Comparison of ENCODE assay signal across 8 cellular contexts in the genomic region with DNA sequence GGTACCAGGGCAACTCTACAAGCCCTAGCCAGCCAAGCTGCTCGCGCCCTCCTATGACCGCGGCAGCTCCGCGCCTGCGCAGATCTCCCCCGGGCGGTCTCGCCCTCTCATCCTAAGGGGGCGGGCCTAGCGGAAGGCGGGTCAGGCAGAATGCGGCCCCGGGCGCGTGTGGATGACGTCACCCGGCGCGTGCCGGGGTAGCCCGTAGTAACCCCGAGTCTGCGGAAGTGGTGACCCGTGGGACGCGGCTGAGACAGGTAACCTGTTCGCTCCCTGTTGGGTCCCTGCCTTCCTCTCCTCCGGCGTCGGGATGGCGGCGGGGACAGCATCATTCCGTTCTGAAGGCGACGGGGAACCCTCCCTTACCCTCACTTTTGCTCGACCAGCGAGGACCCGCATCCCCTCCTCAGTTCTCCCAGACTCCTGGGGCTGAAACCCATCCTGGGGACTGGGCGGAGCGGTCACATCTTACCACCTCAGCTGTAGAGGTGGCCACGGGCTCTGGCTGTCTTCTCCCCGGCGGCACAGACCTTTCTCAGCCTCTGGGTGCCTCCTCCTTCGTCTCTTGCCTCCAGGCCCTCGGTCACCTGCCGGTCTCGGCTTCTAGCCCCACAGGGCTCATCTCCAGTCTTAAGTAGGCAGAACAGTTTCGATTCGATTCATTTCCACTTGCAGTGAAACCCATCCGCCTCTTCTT. TPM values are rescaled to one million over a fixed set of nuclear protein-coding genes. Genes with fewer than 3 reads are reported as not detected.
DNase-seq lines count a peak whose midpoint lies in the region; ATAC-seq and TF ChIP-seq lines count a peak whose summit lies in the region.

A gene with protein sequence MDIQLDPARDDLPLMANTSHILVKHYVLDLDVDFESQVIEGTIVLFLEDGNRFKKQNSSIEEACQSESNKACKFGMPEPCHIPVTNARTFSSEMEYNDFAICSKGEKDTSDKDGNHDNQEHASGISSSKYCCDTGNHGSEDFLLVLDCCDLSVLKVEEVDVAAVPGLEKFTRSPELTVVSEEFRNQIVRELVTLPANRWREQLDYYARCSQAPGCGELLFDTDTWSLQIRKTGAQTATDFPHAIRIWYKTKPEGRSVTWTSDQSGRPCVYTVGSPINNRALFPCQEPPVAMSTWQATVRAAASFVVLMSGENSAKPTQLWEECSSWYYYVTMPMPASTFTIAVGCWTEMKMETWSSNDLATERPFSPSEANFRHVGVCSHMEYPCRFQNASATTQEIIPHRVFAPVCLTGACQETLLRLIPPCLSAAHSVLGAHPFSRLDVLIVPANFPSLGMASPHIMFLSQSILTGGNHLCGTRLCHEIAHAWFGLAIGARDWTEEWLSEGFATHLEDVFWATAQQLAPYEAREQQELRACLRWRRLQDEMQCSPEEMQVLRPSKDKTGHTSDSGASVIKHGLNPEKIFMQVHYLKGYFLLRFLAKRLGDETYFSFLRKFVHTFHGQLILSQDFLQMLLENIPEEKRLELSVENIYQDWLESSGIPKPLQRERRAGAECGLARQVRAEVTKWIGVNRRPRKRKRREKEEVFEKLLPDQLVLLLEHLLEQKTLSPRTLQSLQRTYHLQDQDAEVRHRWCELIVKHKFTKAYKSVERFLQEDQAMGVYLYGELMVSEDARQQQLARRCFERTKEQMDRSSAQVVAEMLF (plus strand): TSS at position 205 of the 697 bp plus-strand sequence. CDS start 33,085 bp downstream, outside the sequence.

- no peak for TF ChIP-seq CTCF in VCaP (conservative IDR thresholded peaks at IDR 0.05)
- no peak for TF ChIP-seq CTCF in mammary epithelial cell (conservative IDR thresholded peaks at IDR 0.05 in 1 of 2, IDR thresholded peaks at IDR 0.05 in 1 of 2; ENCODE audit: extremely low read depth in 1 of 2, insufficient read depth in 1 of 2, low read depth in 1 of 2, low read length in 2 of 2)

- H3K79me2 ChIP-seq in ACC112 (ENCODE audit: control insufficient read depth, insufficient read depth, low read length, unreplicated experiment) (peaks cover 12% of the 10 kb centered on the region), mammary epithelial cell (ENCODE audit: insufficient read depth, low read length) (peaks cover 24% of the 10 kb centered on the region)

- H3K36me3 ChIP-seq in ACC112 (ENCODE audit: insufficient read depth, low read length): no peaks in the 10 kb centered on the region
- H3K36me3 ChIP-seq in mammary epithelial cell (ENCODE audit: insufficient read depth, low read length): no peaks in the 10 kb centered on the region
- no peaks in the 10 kb centered on the region for H3K36me3 ChIP-seq in iPS-20b (ENCODE audit: insufficient read depth, low read depth, low read length)

- 1% methylated on average over 12 of the region's 52 CpGs for WGBS in mammary epithelial cell (ENCODE audit: low coverage, missing lambda C conversion rate)

- H4K20me1 ChIP-seq in mammary epithelial cell (ENCODE audit: insufficient read depth, low read length): no peaks in the 10 kb centered on the region

- H3K4me3 ChIP-seq in ACC112 (ENCODE audit: low read depth, low read length): peak within 1 kb of the TSS; percentile 97
- H3K4me3 ChIP-seq in mammary epithelial cell (replicated peaks in 1 of 3; ENCODE audit: insufficient read depth in 1 of 3, low read depth in 2 of 3, low read length in 3 of 3): peak within 1 kb of the TSS; percentile 81 to 96 (median 89)
- H3K4me3 ChIP-seq in iPS-20b (ENCODE audit: low read length): peak within 1 kb of the TSS; percentile 94
- peak within 1 kb of the TSS; percentile 68 to 90 (median 82) for H3K4me3 ChIP-seq in skin epidermis

- peak within 1 kb of the TSS; percentile 87 for H3K4me2 ChIP-seq in mammary epithelial cell (ENCODE audit: insufficient read depth, low read depth, low read length)

- H3K27me3 ChIP-seq in ACC112 (ENCODE audit: insufficient read depth, low read length) (no peaks in the 10 kb centered on the region), mammary epithelial cell (ENCODE audit: insufficient read depth, low read length) (no peaks in the 10 kb centered on the region), iPS-20b (ENCODE audit: insufficient read depth, low read length) (no peaks in the 10 kb centered on the region)

- H3K9ac ChIP-seq in mammary epithelial cell (ENCODE audit: insufficient read depth, low read length): peak within 1 kb of the TSS; percentile 93
- peak within 1 kb of the TSS; percentile 94 for H3K9ac ChIP-seq in iPS-20b (ENCODE audit: low read depth, low read length)

- H3K27ac ChIP-seq in ACC112 (ENCODE audit: low read depth, low read length) (peak within 1 kb of the TSS; percentile 33; the same call in 1 of the 2 replicates), VCaP (peak within 1 kb of the TSS; percentile 74), mammary epithelial cell (ENCODE audit: insufficient read depth, low read depth, low read length) (peak within 1 kb of the TSS; percentile 92), iPS-20b (ENCODE audit: low read length) (peak within 1 kb of the TSS; percentile 33), skin epidermis (peak within 1 kb of the TSS; percentile 39 to 95 (median 85))

- peak; percentile 89 for ATAC-seq in GM18870 (IDR thresholded peaks at IDR 0.05; ENCODE audit: unreplicated experiment)
- ATAC-seq in HG03135 (IDR thresholded peaks at IDR 0.05; ENCODE audit: unreplicated experiment): peak; percentile 96

- peaks cover 8% of the 10 kb centered on the region for H3K4me1 ChIP-seq in ACC112 (ENCODE audit: control insufficient read depth, insufficient read depth, low read length, unreplicated experiment)
- H3K4me1 ChIP-seq in mammary epithelial cell (ENCODE audit: insufficient read depth, low read length): peaks cover 6% of the 10 kb centered on the region
- H3K4me1 ChIP-seq in iPS-20b (ENCODE audit: insufficient read depth, low read length): no peaks in the 10 kb centered on the region

- CTCF ChIA-PET in mammary epithelial cell (lab: Charles Lee; ENCODE audit: low non-redundant PET): no interaction called here

- H3K9me3 ChIP-seq in mammary epithelial cell (replicated peaks; ENCODE audit: insufficient read depth, low read length): no peaks in the 10 kb centered on the region
- H3K9me3 ChIP-seq in iPS-20b (ENCODE audit: insufficient read depth, low read depth, low read length): no peaks in the 10 kb centered on the region

- dilution Hi-C loops in mammary epithelial cell (cut with HindIII; ENCODE audit: low sequenced_read_pairs): no loop called here

- H2AFZ ChIP-seq in ACC112 (ENCODE audit: low read length, unreplicated experiment) (peak within 1 kb of the TSS; percentile 99), mammary epithelial cell (ENCODE audit: low read depth, low read length) (peak within 1 kb of the TSS; percentile 95)

- BruUV-seq in mammary epithelial cell (replicated peaks; lab: Mats Ljungman, UMichigan): TSS peak; percentile 72

- intact Hi-C loops in mammary epithelial cell (cut with micrococcal nuclease): loop anchor here (5.0 kb wide), 1 partner anchor 44 kb away; no protein-coding TSS in a partner anchor

- peak; percentile 91 for DNase-seq in NCI-H2196 treated with DMSO at 0.1 percent for 48 hours (lab: John Stamatoyannopoulos, UW; ENCODE audit: unreplicated experiment)
- DNase-seq in mammary epithelial cell: peak; percentile 94

- in situ Hi-C loops in mammary epithelial cell (cut with MboI; ENCODE audit: low sequenced_read_pairs in 2 of 2): no loop called here

RNA-seq across cellular contexts. Expression of the gene that starts here (rescaled TPM):
- total RNA-seq in mammary epithelial cell: 10 to 100 TPM; 25.6 to 80.7 TPM
- 20.9 TPM for polyA plus RNA-seq in mammary epithelial cell
- polyA minus RNA-seq in mammary epithelial cell: 13.7 TPM

Comparison
In these comparisons a context has a peak if more than half of its experiments do, and no peak if none do; other contexts are left out.
1. Peak in every context shown above with its lines: DNase-seq, ATAC-seq, H3K4me3 ChIP-seq and H3K27ac ChIP-seq.
2. H3K27ac ChIP-seq: peak in every context shown above with its lines; median percentile 92 in mammary epithelial cell; 85 in skin epidermis; 74 in VCaP; 33 in ACC112; 33 in iPS-20b.